In the genomic region with DNA sequence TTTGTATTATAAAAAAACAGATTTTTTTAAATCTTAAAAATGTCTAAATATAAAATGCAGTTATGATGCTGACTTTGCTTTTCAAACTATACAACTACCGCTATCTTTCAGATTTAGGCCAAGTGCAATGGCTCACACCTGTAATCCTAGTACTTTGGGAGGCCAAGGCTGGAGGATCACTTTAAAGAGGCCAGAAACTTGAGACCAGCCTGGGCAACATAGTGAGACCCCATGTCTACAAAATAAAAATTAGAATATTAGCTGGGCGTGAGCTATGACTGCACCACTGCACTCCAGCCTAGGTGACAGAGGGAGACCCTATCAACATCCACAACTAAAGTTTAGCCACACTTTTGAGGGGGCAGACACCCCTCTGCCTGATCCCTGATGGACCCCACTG, we compare ENCODE assay signal across 20 cellular contexts. TPM values are rescaled to one million over a fixed set of nuclear protein-coding genes. Genes with fewer than 3 reads are reported as not detected.
DNase-seq lines count a peak whose midpoint lies in the region; ATAC-seq and TF ChIP-seq lines count a peak whose summit lies in the region.
"Had no signal": no experiment of that assay in that cellular context is flagged by ENCODE, and none has a peak within 500 bp of the region (broad histone marks: within the 10 kb centered on the region; RNA-seq: fewer than 3 reads in every experiment).

No MANE protein-coding gene starts in this region.

- intact Hi-C loops in CD4-positive, alpha-beta T cell (cut with DNase I, micrococcal nuclease) = loop anchor here in 1 of 2 experiments (5.0 kb wide), 1 partner anchor 38 kb away; no protein-coding TSS in a partner anchor
- intact Hi-C loops in ascending aorta (cut with DNase I) = no loop called here
- intact Hi-C loops in naive thymus-derived CD4-positive, alpha-beta T cell (cut with micrococcal nuclease) = no loop called here

- peak overlapping the region; percentile 52 for H3K27ac Mint-ChIP-seq in CD4-positive, alpha-beta T cell
- peak overlapping the region in 6 of 9 donors; percentile 3 to 80 (median 38) for H3K27ac Mint-ChIP-seq in naive thymus-derived CD4-positive, alpha-beta T cell
- H3K27ac Mint-ChIP-seq: mesothelial cell of epicardium had no signal

- no peaks in the 10 kb centered on the region for H3K27me3 Mint-ChIP-seq in CD4-positive, alpha-beta T cell
- no peaks in the 10 kb centered on the region for H3K27me3 Mint-ChIP-seq in naive thymus-derived CD4-positive, alpha-beta T cell

- TF ChIP-seq EP300 in suprapubic skin (IDR thresholded peaks at IDR 0.05) = no peak

- H4K20me1 ChIP-seq in BLaER1 treated with 17β-estradiol and CSF1 and Interleukin-3, amounts not matched to agents 10 nM and 100 nM = peaks cover 0 to 95% (median 79%) of the 10 kb centered on the region in 11 experiments; a peak in 19 of 22 replicates

- H3K4me3 ChIP-seq in BLaER1 treated with 17β-estradiol and CSF1 and Interleukin-3, amounts not matched to agents 10 nM and 100 nM = no peak overlapping the region
- H3K4me3 ChIP-seq in ascending aorta = no peak overlapping the region
- H3K4me3 ChIP-seq in naive thymus-derived CD4-positive, alpha-beta T cell (ENCODE audit: low read length) = no peak overlapping the region
- H3K4me3 ChIP-seq in suprapubic skin = no peak overlapping the region
- H3K4me3 ChIP-seq: HAP-1, heart left ventricle, MG63, upper lobe of right lung had no signal

- H3K4me1 ChIP-seq in BLaER1 treated with 17β-estradiol and CSF1 and Interleukin-3, amounts not matched to agents 10 nM and 100 nM = peaks cover 90 to 100% (median 95%) of the 10 kb centered on the region in 10 experiments
- H3K4me1 ChIP-seq in ascending aorta (peaks cover 38 to 48% of the 10 kb centered on the region in 2 donors), suprapubic skin (peaks cover 55% of the 10 kb centered on the region)
- H3K4me1 ChIP-seq in naive thymus-derived CD4-positive, alpha-beta T cell (ENCODE audit: control insufficient read depth in 2 of 2, insufficient read depth in 2 of 2, low read length in 2 of 2) = peaks cover 15 to 55% of the 10 kb centered on the region in 2 donors

- H3K9me3 Mint-ChIP-seq in CD4-positive, alpha-beta T cell = no peaks in the 10 kb centered on the region
- H3K9me3 Mint-ChIP-seq in naive thymus-derived CD4-positive, alpha-beta T cell = no peaks in the 10 kb centered on the region
- H3K9me3 Mint-ChIP-seq: mesothelial cell of epicardium had no signal

- no peak for DNase-seq in CD4-positive, alpha-beta T cell
- DNase-seq in ascending aorta (ENCODE audit: low spot score in 2 of 2) (no peak), NCI-H345 (lab: John Stamatoyannopoulos, UW) (no peak), HUDEP-2 (lab: John Stamatoyannopoulos, UW; ENCODE audit: unreplicated experiment in 76 of 76) (no peak), suprapubic skin (ENCODE audit: low spot score in 2 of 2) (no peak)
- no peak for DNase-seq in naive thymus-derived CD4-positive, alpha-beta T cell
- DNase-seq: heart left ventricle; islet precursor cell; MG63; NCI-H187 treated with DMSO at 0.1 percent for 48 hours; stimulated activated CD4-positive, alpha-beta T cell treated with anti-CD3 and anti-CD28 coated beads, Interleukin-4, amount 100 ng/mL, for 24 hours; upper lobe of right lung had no signal

- no peak for ATAC-seq in CD4-positive, alpha-beta T cell (ENCODE audit: poor library complexity)
- no peak for ATAC-seq in naive thymus-derived CD4-positive, alpha-beta T cell
- ATAC-seq in GM21528 (IDR thresholded peaks at IDR 0.05; ENCODE audit: low FRiP score, unreplicated experiment) = no peak
- ATAC-seq: Right ventricle myocardium inferior had no signal

- H3K4me1 Mint-ChIP-seq in CD4-positive, alpha-beta T cell (ENCODE audit: low read depth) = peaks cover 87% of the 10 kb centered on the region
- peaks cover 58 to 93% (median 86%) of the 10 kb centered on the region in 7 donors for H3K4me1 Mint-ChIP-seq in naive thymus-derived CD4-positive, alpha-beta T cell

- CTCF ChIA-PET in CD4-positive, alpha-beta T cell (lab: Charles Lee) = interaction anchor here (0.6 kb wide), 1 partner anchor 143 kb away, joined by 3 read pairs; no protein-coding TSS in a partner anchor
- CTCF ChIA-PET in naive thymus-derived CD4-positive, alpha-beta T cell (lab: Charles Lee) = no interaction called here

- H3K4me2 ChIP-seq in BLaER1 treated with 17β-estradiol and CSF1 and Interleukin-3, amounts not matched to agents 10 nM and 100 nM = peak overlapping the region in 10 of 11 experiments; percentile 7 to 97 (median 45); a peak in 15 of 22 replicates

- no peak for TF ChIP-seq POLR2A in suprapubic skin (IDR thresholded peaks at IDR 0.05)

- peaks cover 5 to 56% (median 34%) of the 10 kb centered on the region in 11 experiments; a peak in 18 of 22 replicates for H3K36me3 ChIP-seq in BLaER1 treated with 17β-estradiol and CSF1 and Interleukin-3, amounts not matched to agents 10 nM and 100 nM
- H3K36me3 ChIP-seq in ascending aorta (peaks cover 0 to 5% of the 10 kb centered on the region in 2 donors), suprapubic skin (peaks cover 3% of the 10 kb centered on the region)
- H3K36me3 ChIP-seq in naive thymus-derived CD4-positive, alpha-beta T cell (ENCODE audit: control insufficient read depth in 2 of 3, insufficient read depth in 3 of 3, low read length in 3 of 3) = peaks cover 0 to 11% (median 3%) of the 10 kb centered on the region in 3 experiments
- H3K36me3 ChIP-seq: HAP-1, upper lobe of right lung had no signal

- peaks cover 24% of the 10 kb centered on the region for H3K36me3 Mint-ChIP-seq in CD4-positive, alpha-beta T cell (ENCODE audit: low read depth)
- peaks cover 0 to 24% (median 6%) of the 10 kb centered on the region in 5 donors for H3K36me3 Mint-ChIP-seq in naive thymus-derived CD4-positive, alpha-beta T cell
- H3K36me3 Mint-ChIP-seq: mesothelial cell of epicardium had no signal

- WGBS in suprapubic skin = 98% methylated on average over 2 of the region's 2 CpGs

- no peak for TF ChIP-seq CTCF in CD4-positive, alpha-beta T cell (IDR thresholded peaks at IDR 0.05)
- no peak for TF ChIP-seq CTCF in ascending aorta (IDR thresholded peaks at IDR 0.05)
- no peak for TF ChIP-seq CTCF in suprapubic skin (IDR thresholded peaks at IDR 0.05)

- H3K4me3 Mint-ChIP-seq in CD4-positive, alpha-beta T cell = no peak overlapping the region
- peak overlapping the region in 1 of 10 donors; percentile 22 for H3K4me3 Mint-ChIP-seq in naive thymus-derived CD4-positive, alpha-beta T cell
- H3K4me3 Mint-ChIP-seq: mesothelial cell of epicardium had no signal

- peak overlapping the region in 3 of 11 experiments; percentile 23 to 40 (median 26); a peak in 7 of 22 replicates for H3K27ac ChIP-seq in BLaER1 treated with 17β-estradiol and CSF1 and Interleukin-3, amounts not matched to agents 10 nM and 100 nM
- H3K27ac ChIP-seq in CD4-positive, alpha-beta T cell (ENCODE audit: low read depth, low read length) = no peak overlapping the region
- H3K27ac ChIP-seq in ascending aorta (peak overlapping the region; percentile 64 to 98), suprapubic skin (no peak overlapping the region)
- H3K27ac ChIP-seq in naive thymus-derived CD4-positive, alpha-beta T cell (ENCODE audit: low read depth, low read length) = no peak overlapping the region
- H3K27ac ChIP-seq: upper lobe of right lung had no signal

- no peaks in the 10 kb centered on the region for H3K9me3 ChIP-seq in BLaER1 treated with 17β-estradiol and CSF1 and Interleukin-3, amounts not matched to agents 10 nM and 100 nM (replicated peaks in 1 of 11)
- no peaks in the 10 kb centered on the region for H3K9me3 ChIP-seq in CD4-positive, alpha-beta T cell (ENCODE audit: control insufficient read depth, low read length)
- H3K9me3 ChIP-seq in ascending aorta = no peaks in the 10 kb centered on the region
- H3K9me3 ChIP-seq in naive thymus-derived CD4-positive, alpha-beta T cell (ENCODE audit: control insufficient read depth in 2 of 3, low read length in 3 of 3) = no peaks in the 10 kb centered on the region
- no peaks in the 10 kb centered on the region for H3K9me3 ChIP-seq in suprapubic skin
- H3K9me3 ChIP-seq: HAP-1, heart left ventricle, MG63, upper lobe of right lung had no signal

- H3K27me3 ChIP-seq in BLaER1 treated with 17β-estradiol and CSF1 and Interleukin-3, amounts not matched to agents 10 nM and 100 nM = no peaks in the 10 kb centered on the region
- no peaks in the 10 kb centered on the region for H3K27me3 ChIP-seq in CD4-positive, alpha-beta T cell (ENCODE audit: control insufficient read depth, insufficient read depth, low read length)
- H3K27me3 ChIP-seq in ascending aorta (no peaks in the 10 kb centered on the region), suprapubic skin (no peaks in the 10 kb centered on the region)
- no peaks in the 10 kb centered on the region for H3K27me3 ChIP-seq in naive thymus-derived CD4-positive, alpha-beta T cell (ENCODE audit: control insufficient read depth in 2 of 2, insufficient read depth in 2 of 2, low read length in 2 of 2)
- H3K27me3 ChIP-seq: heart left ventricle, MG63, upper lobe of right lung had no signal

- peak overlapping the region in 2 of 11 experiments; percentile 21 to 40; a peak in 1 of 22 replicates for H3K9ac ChIP-seq in BLaER1 treated with 17β-estradiol and CSF1 and Interleukin-3, amounts not matched to agents 10 nM and 100 nM

- POLR2A ChIA-PET in CD4-positive, alpha-beta T cell (lab: Charles Lee) = interaction anchor here (1.1 kb wide), 1 partner anchor 20 kb away, joined by 3 read pairs; a partner anchor contains a TSS
- POLR2A ChIA-PET in naive thymus-derived CD4-positive, alpha-beta T cell (lab: Charles Lee) = interaction anchor here (0.6 to 2.3 kb wide), 2 partner anchors 21 to 494 kb away, joined by 3 to 11 read pairs; a partner anchor contains a TSS

RNA-seq across cellular contexts. Expression of a gene that starts 20.3 kb away (rescaled TPM):
- 10 to 100 TPM; 70.2 to 78.1 TPM for total RNA-seq in CD4-positive, alpha-beta T cell
- total RNA-seq in ascending aorta (155 TPM), suprapubic skin (10 to 100 TPM; 27.2 to 44.4 (median 34.1) TPM)
- 10 to 100 TPM; 47.3 to 85.1 (median 65.0) TPM for total RNA-seq in naive thymus-derived CD4-positive, alpha-beta T cell
- polyA plus RNA-seq in naive thymus-derived CD4-positive, alpha-beta T cell = 10 to 100 TPM; 11.2 to 33.7 TPM

RNA-seq across cellular contexts. Expression of a gene that starts 48.5 kb away (rescaled TPM):
- total RNA-seq in CD4-positive, alpha-beta T cell = not detected
- total RNA-seq in ascending aorta (not detected), suprapubic skin (not detected)
- not detected for total RNA-seq in naive thymus-derived CD4-positive, alpha-beta T cell
- polyA plus RNA-seq in naive thymus-derived CD4-positive, alpha-beta T cell = not detected
- total RNA-seq: mesothelial cell of epicardium; NCI-H460; T-helper 1 cell treated with Interleukin-12 subunit alpha and Interleukin-12 subunit beta and Interleukin-4 antibody, amounts not matched to agents 30 ng/mL and 1 ng/mL, for 36 hours; upper lobe of right lung had no signal
- polyA plus RNA-seq: BJ had no signal

Comparison
In these comparisons a context has a peak if more than half of its experiments do, and no peak if none do; other contexts are left out.
1. H3K27ac ChIP-seq: peak in ascending aorta (2 of 2); none in CD4-positive, alpha-beta T cell (single experiment), naive thymus-derived CD4-positive, alpha-beta T cell (single experiment) and suprapubic skin (single experiment).